8 cellular contexts compared by ENCODE assay signal in genomic region chr5:119355636-119356383, GRCh38. TPM values are rescaled to one million over a fixed set of nuclear protein-coding genes. Genes with fewer than 3 reads are reported as not detected.
DNase-seq lines count a peak whose midpoint lies in the region; ATAC-seq and TF ChIP-seq lines count a peak whose summit lies in the region.

TSS of gene TNFAIP8 (plus strand) at chr5:119356019. CDS start at chr5:119356091, 72 bp downstream.

- peak within 1 kb of the TSS; percentile 97 for H3K18ac ChIP-seq in IMR-90 (ENCODE audit: low read depth, low read length)

- H3K9me1 ChIP-seq in IMR-90 (ENCODE audit: insufficient read depth, low read length), result 0 out of 2 replicates have a peak, but pooled peaks cover under 1% of the 10 kb centered on the region

- peak within 1 kb of the TSS; percentile 100 for H3K4me2 ChIP-seq in IMR-90 (ENCODE audit: low read depth, low read length)

- DNase-seq in CD8-positive, alpha-beta T cell, result peak in 4 of 7 experiments; percentile 43 to 59 (median 50)
- peak; percentile 70 for DNase-seq in IMR-90
- peak; percentile 62 to 87 for DNase-seq in activated CD4-positive, alpha-beta T cell treated with anti-CD3 and anti-CD28 coated beads, Interleukin-2, amount 50 U/mL, for 24 hours (ENCODE audit: low read depth in 1 of 2, low spot score in 1 of 2)
- DNase-seq in effector CD8-positive, alpha-beta T cell (lab: John Stamatoyannopoulos, UW), result peak; percentile 15
- DNase-seq in lung microvascular endothelial cell (ENCODE audit: low read depth in 2 of 2), result peak; percentile 51 to 62
- peak; percentile 58 to 60 (median 58) for DNase-seq in stimulated activated CD4-positive, alpha-beta T cell treated with anti-CD3 and anti-CD28 coated beads, TNF-alpha, amount 100 ng/mL, for 4 hours (ENCODE audit: low read depth in 3 of 3)
- no peak for DNase-seq in NCI-H510A (lab: John Stamatoyannopoulos, UW)

- dilution Hi-C loops in IMR-90 (cut with HindIII; ENCODE audit: low sequenced_read_pairs, unreplicated experiment), result no loop called here

- peak within 1 kb of the TSS; percentile 26 for H2BK5ac ChIP-seq in IMR-90 (ENCODE audit: low read depth, low read length, poor library complexity, severe bottlenecking)

- WGBS in IMR-90 (ENCODE audit: extremely low coverage in 2 of 2, insufficient read length in 1 of 2), 2 experiments, result 4% methylated on average over 11 of the region's 55 CpGs; no CpG with 5 or more reads in 1 of the 2 experiments

- intact Hi-C loops in CD8-positive, alpha-beta T cell (cut with DNase I, micrococcal nuclease), result loop anchor here in 1 of 2 experiments (1.0 to 5.0 kb wide), 4 partner anchors 10 to 41 kb away; no protein-coding TSS in a partner anchor
- intact Hi-C loops in IMR-90 (cut with micrococcal nuclease), result loop anchor here (1.0 to 5.0 kb wide), 5 partner anchors 32 to 369 kb away; partner anchors contain the start of gene DTWD2

- H2BK20ac ChIP-seq in IMR-90 (ENCODE audit: low read depth, low read length), result peak within 1 kb of the TSS; percentile 41

- H3K9ac ChIP-seq in IMR-90 (ENCODE audit: low read depth, low read length), result peak within 1 kb of the TSS; percentile 90

- no peak within 1 kb of the TSS for H3K27ac ChIP-seq in CD8-positive, alpha-beta T cell (ENCODE audit: low read depth, low read length)
- peak within 1 kb of the TSS; percentile 88 for H3K27ac ChIP-seq in IMR-90 (ENCODE audit: insufficient read depth, low read length)

- no peak for TF ChIP-seq POLR2A in IMR-90 (IDR thresholded peaks at IDR 0.05; ENCODE audit: low read depth, low read length)

- POLR2A ChIA-PET in CD8-positive, alpha-beta T cell (lab: Charles Lee), result interaction anchor here (1.0 to 1.9 kb wide), 7 partner anchors 10 to 82 kb away, joined by 3 to 6 read pairs (median 3); no protein-coding TSS in a partner anchor
- POLR2A ChIA-PET in IMR-90 (lab: Charles Lee; ENCODE audit: unreplicated experiment), result interaction anchor here (0.5 to 1.2 kb wide), 2 partner anchors 23 to 43 kb away, joined by 3 to 4 read pairs; no protein-coding TSS in a partner anchor

- H2BK15ac ChIP-seq in IMR-90 (ENCODE audit: low read depth, low read length), result 0 out of 3 replicates have a peak within 1 kb of the TSS, but pooled peaks have one; percentile 34

- H2AK5ac ChIP-seq in IMR-90 (ENCODE audit: low read depth, low read length), result no peak within 1 kb of the TSS; the same call in 1 of the 2 replicates

- no peaks in the 10 kb centered on the region for H3K9me3 Mint-ChIP-seq in CD8-positive, alpha-beta T cell

- no peaks in the 10 kb centered on the region for H3K27me3 Mint-ChIP-seq in CD8-positive, alpha-beta T cell (ENCODE audit: low read depth)

- ATAC-seq in CD8-positive, alpha-beta T cell, result peak; percentile 37
- ATAC-seq in GM21447 (IDR thresholded peaks at IDR 0.05; ENCODE audit: unreplicated experiment), result peak; percentile 32
- peak; percentile 78 for ATAC-seq in IMR-90 (ENCODE audit: low read depth)

- no peak for TF ChIP-seq CTCF in CD8-positive, alpha-beta T cell (IDR thresholded peaks at IDR 0.05)
- TF ChIP-seq CTCF in IMR-90 (conservative IDR thresholded peaks at IDR 0.05; ENCODE audit: low read depth, low read length), result no peak

- H3K4me1 Mint-ChIP-seq in CD8-positive, alpha-beta T cell (ENCODE audit: low read depth), result peaks cover 91% of the 10 kb centered on the region

- H3K4me1 ChIP-seq in CD8-positive, alpha-beta T cell (ENCODE audit: insufficient read depth, low read length), result peaks cover 83% of the 10 kb centered on the region
- peaks cover 12% of the 10 kb centered on the region for H3K4me1 ChIP-seq in IMR-90 (ENCODE audit: control insufficient read depth, insufficient read depth, low read length)

- H3K23ac ChIP-seq in IMR-90 (ENCODE audit: low read depth, low read length), result peak within 1 kb of the TSS; percentile 86

- H3K79me1 ChIP-seq in IMR-90 (ENCODE audit: low read depth in 1 of 2, low read length in 2 of 2), result peaks cover 25 to 32% of the 10 kb centered on the region in 2 experiments

- H4K20me1 ChIP-seq in IMR-90 (ENCODE audit: insufficient read depth, low read length), result no peaks in the 10 kb centered on the region; the same call in 1 of the 2 replicates

- peak within 1 kb of the TSS; percentile 81; the same call in 1 of the 2 replicates for H3K56ac ChIP-seq in IMR-90 (ENCODE audit: extremely low read depth, insufficient read depth, low read length)

- H3K4me3 ChIP-seq in CD8-positive, alpha-beta T cell (ENCODE audit: low read depth, low read length), result peak within 1 kb of the TSS; percentile 38
- H3K4me3 ChIP-seq in IMR-90 (ENCODE audit: insufficient read depth, low read depth, low read length), result peak within 1 kb of the TSS; percentile 74

- peak within 1 kb of the TSS; percentile 23 to 47; a peak in 2 of 4 replicates for H4K8ac ChIP-seq in IMR-90 (ENCODE audit: low read depth in 2 of 2, low read length in 2 of 2)

- in situ Hi-C loops in IMR-90 (cut with MboI; ENCODE audit: low sequenced_read_pairs), result no loop called here

- H2BK120ac ChIP-seq in IMR-90 (ENCODE audit: low read depth, low read length), result peak within 1 kb of the TSS; percentile 45

- BruUV-seq in IMR-90 (replicated peaks; lab: Mats Ljungman, UMichigan), result no TSS peak

- H3K36me3 Mint-ChIP-seq in CD8-positive, alpha-beta T cell, result peaks cover 16% of the 10 kb centered on the region

- H3K4ac ChIP-seq in IMR-90 (ENCODE audit: low read depth, low read length), result peak within 1 kb of the TSS; percentile 59

- no peaks in the 10 kb centered on the region for H3K36me3 ChIP-seq in CD8-positive, alpha-beta T cell (ENCODE audit: insufficient read depth, low read length)
- no peaks in the 10 kb centered on the region for H3K36me3 ChIP-seq in IMR-90 (ENCODE audit: control insufficient read depth, insufficient read depth, low read length)

- peak within 1 kb of the TSS; percentile 88 for H3K4me3 Mint-ChIP-seq in CD8-positive, alpha-beta T cell

- peak within 1 kb of the TSS; percentile 31 for H4K91ac ChIP-seq in IMR-90 (ENCODE audit: insufficient read depth, low read depth, low read length)

- CTCF ChIA-PET in CD8-positive, alpha-beta T cell (lab: Charles Lee), result interaction anchor here (0.8 to 2.4 kb wide), 9 partner anchors 15 to 87 kb away, joined by 3 to 10 read pairs (median 4); no protein-coding TSS in a partner anchor
- CTCF ChIA-PET in IMR-90 (lab: Yijun Ruan, JAX), result interaction anchor here (0.8 to 2.2 kb wide), 6 partner anchors 21 to 334 kb away, joined by 3 to 7 read pairs (median 4); no protein-coding TSS in a partner anchor

- peak within 1 kb of the TSS; percentile 90 for H4K5ac ChIP-seq in IMR-90 (ENCODE audit: low read depth, low read length)

- no peaks in the 10 kb centered on the region for H3K9me3 ChIP-seq in CD8-positive, alpha-beta T cell (ENCODE audit: low read length)
- no peaks in the 10 kb centered on the region for H3K9me3 ChIP-seq in IMR-90 (ENCODE audit: control insufficient read depth, insufficient read depth, low read length)

- H3K27ac Mint-ChIP-seq in CD8-positive, alpha-beta T cell, result peak within 1 kb of the TSS; percentile 95

- H2AK9ac ChIP-seq in IMR-90 (replicated peaks; ENCODE audit: low read depth, low read length, poor library complexity), result peak within 1 kb of the TSS; percentile 51

- peak within 1 kb of the TSS; percentile 70 for H3K14ac ChIP-seq in IMR-90 (replicated peaks; ENCODE audit: low read depth, low read length)

- no peaks in the 10 kb centered on the region for H3K27me3 ChIP-seq in CD8-positive, alpha-beta T cell (ENCODE audit: insufficient read depth, low read length)
- no peaks in the 10 kb centered on the region for H3K27me3 ChIP-seq in IMR-90 (ENCODE audit: control insufficient read depth, insufficient read depth, low read length)

- H2AFZ ChIP-seq in IMR-90 (replicated peaks; ENCODE audit: low read length, poor library complexity), result peak within 1 kb of the TSS; percentile 74

- no peak for TF ChIP-seq RAD21 in IMR-90 (IDR thresholded peaks at IDR 0.05; ENCODE audit: low read length)

TF ChIP-seq in IMR-90, 13 proteins besides CTCF, POLR2A, EP300 and RAD21 (continues in another document):
- TF ChIP-seq MXI1 (IDR thresholded peaks at IDR 0.05; ENCODE audit: borderline replicate concordance, low read depth, low read length) (peak; percentile 58; the same call in 1 of the 2 replicates), CEBPB (IDR thresholded peaks at IDR 0.05; ENCODE audit: low read depth, low read length) (peak; percentile 40; the same call in 1 of the 2 replicates), CHD1 (IDR thresholded peaks at IDR 0.05; ENCODE audit: low read depth, low read length) (no peak), SMC3 (IDR thresholded peaks at IDR 0.05; ENCODE audit: low read depth, low read length) (0 out of 2 replicates have a peak, but pooled peaks have one; percentile 19), MAZ (IDR thresholded peaks at IDR 0.05; ENCODE audit: borderline replicate concordance, low read depth, low read length) (peak; percentile 74; the same call in 1 of the 2 replicates), RFX5 (IDR thresholded peaks at IDR 0.05; ENCODE audit: low read depth, low read length) (no peak), BHLHE40 (IDR thresholded peaks at IDR 0.05; ENCODE audit: low read depth, low read length) (peak; percentile 30; the same call in 1 of the 2 replicates), MAFK (IDR thresholded peaks at IDR 0.05; ENCODE audit: low read depth, low read length) (no peak)
- TF ChIP-seq, protein P1, sequence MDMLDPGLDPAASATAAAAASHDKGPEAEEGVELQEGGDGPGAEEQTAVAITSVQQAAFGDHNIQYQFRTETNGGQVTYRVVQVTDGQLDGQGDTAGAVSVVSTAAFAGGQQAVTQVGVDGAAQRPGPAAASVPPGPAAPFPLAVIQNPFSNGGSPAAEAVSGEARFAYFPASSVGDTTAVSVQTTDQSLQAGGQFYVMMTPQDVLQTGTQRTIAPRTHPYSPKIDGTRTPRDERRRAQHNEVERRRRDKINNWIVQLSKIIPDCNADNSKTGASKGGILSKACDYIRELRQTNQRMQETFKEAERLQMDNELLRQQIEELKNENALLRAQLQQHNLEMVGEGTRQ (IDR thresholded peaks at IDR 0.05; ENCODE audit: low read depth, low read length), result 0 out of 2 replicates have a peak, but pooled peaks have one; percentile 22
- TF ChIP-seq, protein P2, sequence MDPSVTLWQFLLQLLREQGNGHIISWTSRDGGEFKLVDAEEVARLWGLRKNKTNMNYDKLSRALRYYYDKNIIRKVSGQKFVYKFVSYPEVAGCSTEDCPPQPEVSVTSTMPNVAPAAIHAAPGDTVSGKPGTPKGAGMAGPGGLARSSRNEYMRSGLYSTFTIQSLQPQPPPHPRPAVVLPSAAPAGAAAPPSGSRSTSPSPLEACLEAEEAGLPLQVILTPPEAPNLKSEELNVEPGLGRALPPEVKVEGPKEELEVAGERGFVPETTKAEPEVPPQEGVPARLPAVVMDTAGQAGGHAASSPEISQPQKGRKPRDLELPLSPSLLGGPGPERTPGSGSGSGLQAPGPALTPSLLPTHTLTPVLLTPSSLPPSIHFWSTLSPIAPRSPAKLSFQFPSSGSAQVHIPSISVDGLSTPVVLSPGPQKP (IDR thresholded peaks at IDR 0.05; ENCODE audit: borderline replicate concordance, low read depth, low read length), result no peak

RNA-seq across cellular contexts. Expression of gene TNFAIP8, which starts in this region (rescaled TPM):
- total RNA-seq in CD8-positive, alpha-beta T cell, result 10 to 100 TPM; 62.3 to 63.0 TPM
- 29.9 and 42.5 TPM in 2 replicates for total RNA-seq in IMR-90 (2012; rRNA removed)
- 16.2 and 20.3 TPM in 2 replicates for polyA plus RNA-seq in IMR-90 (2012; rRNA removed)
- 2.1 and 6.1 TPM in 2 replicates for polyA plus RNA-seq in IMR-90 (2012; cell fraction: cytosol; rRNA removed)
- polyA plus RNA-seq in IMR-90 (2012; cell fraction: nucleus; rRNA removed; ENCODE audit: low replicate concordance), result 1.7 and 6.6 TPM in 2 replicates
- total RNA-seq in lung microvascular endothelial cell, result 5.4 and 8.3 TPM in 2 replicates
